Comparison of ENCODE assay signal across 28 cellular contexts in the genomic region with DNA sequence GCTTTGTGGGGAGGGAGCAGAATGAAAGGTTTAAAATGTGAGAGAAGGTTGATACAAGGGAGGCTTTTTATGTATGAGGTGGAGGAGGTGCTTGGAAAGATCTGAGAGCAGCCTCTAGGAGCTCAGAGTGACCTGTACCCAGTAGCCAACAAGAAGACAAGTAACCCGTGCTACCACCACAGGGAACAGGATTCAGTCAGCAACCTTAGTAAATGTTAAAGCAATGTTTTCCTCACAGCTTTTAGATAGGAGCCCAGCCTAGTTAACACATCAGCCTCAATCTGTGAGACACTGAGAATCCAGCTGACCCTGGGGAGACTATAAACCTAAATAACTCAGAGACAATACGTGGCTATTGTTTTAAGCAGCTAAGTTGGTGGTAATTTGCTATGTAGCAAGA.
"Had no signal": no experiment of that assay in that cellular context is flagged by ENCODE, and none has a peak within 500 bp of the region (broad histone marks: within the 10 kb centered on the region; RNA-seq: fewer than 3 reads in every experiment).

No MANE protein-coding gene starts in this region.

- H3K27me3 Mint-ChIP-seq: dendritic cell treated with granulocyte-macrophage colony-stimulating factor and Interleukin-4, amounts not matched to agents 40 ng/mL and 50 ng/mL, for 4 days; effector memory CD8-positive, alpha-beta T cell had no signal

- H3K27me3 ChIP-seq: colonic mucosa, esophagus muscularis mucosa, esophagus squamous epithelium, foreskin keratinocyte, gastrocnemius medialis, gastroesophageal sphincter, heart left ventricle, heart right ventricle had no signal

- H3K9me3 ChIP-seq: colonic mucosa, esophagus muscularis mucosa, esophagus squamous epithelium, gastrocnemius medialis had no signal

- H3K4me3 Mint-ChIP-seq: dendritic cell treated with granulocyte-macrophage colony-stimulating factor and Interleukin-4, amounts not matched to agents 40 ng/mL and 50 ng/mL, for 4 days; effector memory CD8-positive, alpha-beta T cell had no signal

- H3K27ac ChIP-seq: colonic mucosa, coronary artery, dorsolateral prefrontal cortex, epithelial cell of prostate, esophagus muscularis mucosa, esophagus squamous epithelium, foreskin keratinocyte, gastrocnemius medialis, gastroesophageal sphincter, heart left ventricle, heart right ventricle had no signal

- H3K4me1 ChIP-seq: colonic mucosa, esophagus squamous epithelium, foreskin keratinocyte, gastrocnemius medialis had no signal

- DNase-seq: colonic mucosa; cortex of kidney; dermis blood vessel endothelial cell; dorsolateral prefrontal cortex; effector CD4-positive, alpha-beta T cell; effector CD8-positive, alpha-beta T cell; effector memory CD4-positive, alpha-beta T cell; effector memory CD8-positive, alpha-beta T cell; erythroblast; esophagus squamous epithelium; foreskin fibroblast; foreskin keratinocyte; foreskin melanocyte; gastrocnemius medialis; glutamatergic neuron; head of caudate nucleus; heart left ventricle; heart right ventricle had no signal

- H3K36me3 ChIP-seq: colonic mucosa, esophagus muscularis mucosa, esophagus squamous epithelium, gastrocnemius medialis, gastroesophageal sphincter, heart left ventricle, heart right ventricle had no signal

- H3K4me3 ChIP-seq: colonic mucosa, coronary artery, dorsolateral prefrontal cortex, esophagus muscularis mucosa, esophagus squamous epithelium, gastrocnemius medialis, gastroesophageal sphincter, heart left ventricle, heart right ventricle had no signal

- H3K27ac Mint-ChIP-seq: dendritic cell treated with granulocyte-macrophage colony-stimulating factor and Interleukin-4, amounts not matched to agents 40 ng/mL and 50 ng/mL, for 4 days; effector memory CD8-positive, alpha-beta T cell had no signal

- ATAC-seq: effector memory CD8-positive, alpha-beta T cell; esophagus mucosa; foreskin keratinocyte; gastrocnemius medialis; gastroesophageal sphincter; heart left ventricle; heart right ventricle had no signal

- FAIRE-seq: colon, endometrium, endothelial cell of umbilical vein, frontal cortex had no signal
